ENCODE assay signal across 10 cellular contexts in genomic region chr13:50365300-50365682, GRCh38.
DNase-seq lines count a peak whose midpoint lies in the region; ATAC-seq and TF ChIP-seq lines count a peak whose summit lies in the region.
"Had no signal": no experiment of that assay in that cellular context is flagged by ENCODE, and none has a peak within 500 bp of the region (broad histone marks: within the 10 kb centered on the region; RNA-seq: fewer than 3 reads in every experiment).

No MANE protein-coding gene starts in this region.

- TF ChIP-seq CTCF in PC-3 (conservative IDR thresholded peaks at IDR 0.05; ENCODE audit: low read depth, low read length) (no peak), stomach (IDR thresholded peaks at IDR 0.05) (no peak), GM13976 (IDR thresholded peaks at IDR 0.05; ENCODE audit: borderline replicate concordance, control extremely low read depth, extremely low read depth, insufficient read depth, missing control alignments) (no peak)

- H3K4me1 Mint-ChIP-seq in activated T-cell treated with anti-CD3 and anti-CD28 coated beads, Interleukin-2, amount 50 U/mL, for 24 hours (ENCODE audit: low read depth), result peaks cover 45% of the 10 kb centered on the region

- no TSS peak for BruUV-seq in PC-3 (replicated peaks; lab: Mats Ljungman, UMichigan)

- CTCF ChIA-PET in PC-3 (lab: Charles Lee), result no interaction called here

- H3F3A ChIP-seq in PC-3 (ENCODE audit: low read length, unreplicated experiment), result no peaks in the 10 kb centered on the region

- TF ChIP-seq EP300 in stomach (IDR thresholded peaks at IDR 0.05), result no peak

- H3K27ac Mint-ChIP-seq in activated T-cell treated with anti-CD3 and anti-CD28 coated beads, Interleukin-2, amount 50 U/mL, for 24 hours, result peak overlapping the region; percentile 90

- no peak for DNase-seq in activated T-cell treated with anti-CD3 and anti-CD28 coated beads, Interleukin-2, amount 50 U/mL, for 24 hours
- DNase-seq in activated T-cell treated with anti-CD3 and anti-CD28 coated beads, Interleukin-2, amount 50 U/mL, for 48 hours, result no peak
- DNase-seq in PC-3 (no peak), stomach (no peak), HuH-7.5 (ENCODE audit: low spot score) (no peak), GM13976 (ENCODE audit: low spot score) (no peak), SKM-1 treated with dmso at 0.1 percent for 144 hours (lab: John Stamatoyannopoulos, UW; ENCODE audit: unreplicated experiment) (no peak)
- DNase-seq in effector memory CD4-positive, alpha-beta T cell, result no peak
- DNase-seq: H9, nucleus accumbens had no signal

- POLR2A ChIA-PET in PC-3 (lab: Charles Lee; ENCODE audit: unreplicated experiment), result no interaction called here

- peak overlapping the region; percentile 49 for H2AFZ ChIP-seq in PC-3 (ENCODE audit: low read length)

- in situ Hi-C loops in GM13976 (cut with MboI; ENCODE audit: low sequenced_read_pairs, unreplicated experiment), result no loop called here

- WGBS in stomach, 5 donors, result 30 to 61% (median 51%) methylated on average over 2 of the region's 2 CpGs

- no peaks in the 10 kb centered on the region for H3K9me3 Mint-ChIP-seq in activated T-cell treated with anti-CD3 and anti-CD28 coated beads, Interleukin-2, amount 50 U/mL, for 24 hours
- H3K9me3 Mint-ChIP-seq: H9 had no signal

- H3K36me3 ChIP-seq in PC-3 (ENCODE audit: low read depth, low read length), result no peaks in the 10 kb centered on the region
- H3K36me3 ChIP-seq in effector memory CD4-positive, alpha-beta T cell (ENCODE audit: control insufficient read depth, insufficient read depth, low read length), result no peaks in the 10 kb centered on the region
- H3K36me3 ChIP-seq in stomach, result no peaks in the 10 kb centered on the region

- H3K79me2 ChIP-seq in PC-3 (ENCODE audit: low read length), result no peaks in the 10 kb centered on the region

- peaks cover 22% of the 10 kb centered on the region for H3K27me3 Mint-ChIP-seq in activated T-cell treated with anti-CD3 and anti-CD28 coated beads, Interleukin-2, amount 50 U/mL, for 24 hours

- intact Hi-C loops in PC-3 (cut with micrococcal nuclease), result loop anchor here (5.0 kb wide), 1 partner anchor 42 kb away; no protein-coding TSS in a partner anchor
- intact Hi-C loops in stomach (cut with DNase I; ENCODE audit: low total_unique reads), result no loop called here

- peak; percentile 21 for ATAC-seq in PC-3

- H3K9me2 ChIP-seq in PC-3 (replicated peaks; ENCODE audit: low read length), result no peaks in the 10 kb centered on the region

- H4K20me1 ChIP-seq in PC-3 (ENCODE audit: low read length), result no peaks in the 10 kb centered on the region

- peak overlapping the region; percentile 37 for H3K4me3 Mint-ChIP-seq in activated T-cell treated with anti-CD3 and anti-CD28 coated beads, Interleukin-2, amount 50 U/mL, for 24 hours
- H3K4me3 Mint-ChIP-seq: H9 had no signal

- H3K4me3 ChIP-seq in PC-3 (ENCODE audit: low read length) (peak overlapping the region; percentile 57; the same call in 1 of the 2 replicates), stomach (no peak overlapping the region)
- peak overlapping the region; percentile 48 for H3K4me3 ChIP-seq in effector memory CD4-positive, alpha-beta T cell (ENCODE audit: insufficient read depth, low read depth, low read length, poor library complexity, severe bottlenecking)

- peak overlapping the region; percentile 53 for H3K9ac ChIP-seq in PC-3 (ENCODE audit: low read length)

- H3K9me3 ChIP-seq in PC-3 (ENCODE audit: low read length), result no peaks in the 10 kb centered on the region
- H3K9me3 ChIP-seq in effector memory CD4-positive, alpha-beta T cell (ENCODE audit: control insufficient read depth, low read length), result no peaks in the 10 kb centered on the region
- H3K9me3 ChIP-seq in stomach, result no peaks in the 10 kb centered on the region

- H3K4me2 ChIP-seq in PC-3 (ENCODE audit: low read length), result peak overlapping the region; percentile 75

- peak overlapping the region; percentile 86 for H3K27ac ChIP-seq in PC-3 (ENCODE audit: low read length)
- peak overlapping the region; percentile 63 for H3K27ac ChIP-seq in effector memory CD4-positive, alpha-beta T cell (ENCODE audit: insufficient read depth, low read length, poor library complexity, severe bottlenecking)
- H3K27ac ChIP-seq in stomach, result peak overlapping the region; percentile 56 to 81 (median 71)

- H3K4me1 ChIP-seq in PC-3 (ENCODE audit: insufficient read depth, low read length), result peaks cover 23% of the 10 kb centered on the region
- peaks cover 17% of the 10 kb centered on the region for H3K4me1 ChIP-seq in effector memory CD4-positive, alpha-beta T cell (ENCODE audit: control insufficient read depth, insufficient read depth, low read length, poor library complexity, severe bottlenecking)
- peaks cover 5 to 21% (median 10%) of the 10 kb centered on the region in 4 donors for H3K4me1 ChIP-seq in stomach

- TF ChIP-seq POLR2A in stomach (IDR thresholded peaks at IDR 0.05), result no peak

- no peaks in the 10 kb centered on the region for H3K36me3 Mint-ChIP-seq in activated T-cell treated with anti-CD3 and anti-CD28 coated beads, Interleukin-2, amount 50 U/mL, for 24 hours (ENCODE audit: low read depth)

- H3K27me3 ChIP-seq in PC-3 (ENCODE audit: low read length), result no peaks in the 10 kb centered on the region
- H3K27me3 ChIP-seq in effector memory CD4-positive, alpha-beta T cell (replicated peaks; ENCODE audit: control insufficient read depth, insufficient read depth, low read length, poor library complexity, severe bottlenecking), result no peaks in the 10 kb centered on the region
- no peaks in the 10 kb centered on the region for H3K27me3 ChIP-seq in stomach

Comparison
In these comparisons a context has a peak if more than half of its experiments do, and no peak if none do; other contexts are left out.
1. H3K4me3 ChIP-seq: peak in PC-3 (single experiment) and effector memory CD4-positive, alpha-beta T cell (single experiment); none in stomach (0 of 4).
2. Peak in every context shown above with its lines, with median percentiles within 50 percentile points of each other: H3K27ac ChIP-seq.